In the genomic region with DNA sequence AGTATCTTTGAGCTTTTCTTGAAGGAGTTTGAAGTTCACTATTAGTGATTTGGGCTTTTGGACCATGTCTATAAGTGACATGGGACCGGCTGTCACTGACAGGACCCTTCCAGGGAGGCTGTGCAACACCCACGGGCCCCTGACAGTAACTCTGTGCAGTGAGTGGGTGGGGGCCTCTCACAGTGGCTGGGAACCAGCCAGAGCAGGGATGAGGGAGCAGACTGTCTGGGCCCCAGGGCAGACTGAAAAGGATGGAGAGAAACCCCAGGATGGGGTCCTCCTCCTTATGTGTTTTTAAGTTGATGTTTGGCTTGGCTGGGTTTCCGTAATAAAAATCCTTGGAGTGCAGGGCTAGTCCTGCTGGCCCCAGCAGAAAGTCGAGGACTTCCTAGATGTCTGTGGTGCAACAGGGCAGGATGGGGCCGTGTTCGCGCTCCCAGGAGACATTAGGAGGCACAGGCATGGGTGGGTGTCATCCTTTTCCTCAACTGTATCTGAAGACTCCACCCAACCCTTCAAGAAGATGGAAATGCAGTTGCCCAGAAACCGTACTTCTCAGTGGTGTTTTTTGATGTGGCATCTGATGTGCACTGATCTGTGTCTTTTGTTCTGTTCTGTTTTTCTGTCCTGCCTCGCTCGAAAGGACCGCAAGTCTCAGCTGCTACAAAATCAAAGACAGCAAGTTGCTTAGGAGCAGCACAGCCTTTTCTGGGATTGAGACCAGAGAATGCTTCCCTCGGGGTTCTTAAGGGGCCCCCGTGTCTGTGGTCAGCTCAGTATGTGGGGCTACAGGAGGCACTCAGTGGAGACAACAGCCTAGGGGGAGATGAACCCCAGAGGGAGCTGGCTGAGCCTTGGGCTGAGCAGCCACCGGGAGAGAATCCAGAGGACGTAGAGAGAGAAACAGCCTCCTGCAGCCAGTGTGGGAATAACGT, we compare ENCODE assay signal across 9 cellular contexts. TPM values are rescaled to one million over a fixed set of nuclear protein-coding genes. Genes with fewer than 3 reads are reported as not detected.
A peak's percentile ranks its signal among the peaks of the same experiment; 100 is the strongest.
DNase-seq lines count a peak whose midpoint lies in the region; TF ChIP-seq lines count a peak whose summit lies in the region.
"Had no signal": no experiment of that assay in that cellular context is flagged by ENCODE, and none has a peak within 500 bp of the region (broad histone marks: within the 10 kb centered on the region; RNA-seq: fewer than 3 reads in every experiment).

No MANE protein-coding gene starts in this region.

- H3K9me3 ChIP-seq in KOPT-K1 (ENCODE audit: insufficient read depth, low read length, poor library complexity, severe bottlenecking): no peaks in the 10 kb centered on the region

- H3K4me3 ChIP-seq in GM12865 (ENCODE audit: low read depth, low read length) (no peak overlapping the region), skin epidermis (no peak overlapping the region)

- TF ChIP-seq CTCF in GM12865 (IDR thresholded peaks at IDR 0.05; ENCODE audit: insufficient read depth, low read depth, low read length, missing control alignments): no peak

- peaks cover 84% of the 10 kb centered on the region for H3K36me3 ChIP-seq in KOPT-K1 (ENCODE audit: insufficient read depth, low read length)

- peak; percentile 80 for DNase-seq in GM12865 (ENCODE audit: low read depth)
- peak; percentile 50 for DNase-seq in activated naive CD4-positive, alpha-beta T cell treated with Interleukin-2 at 50 U/mL for 16 hours
- no peak for DNase-seq in NCI-H1417 (lab: John Stamatoyannopoulos, UW)
- DNase-seq in SK-N-DZ (ENCODE audit: low spot score): no peak
- no peak for DNase-seq in EL
- DNase-seq: cortex of kidney, NCI-H1694 had no signal

- H3K27ac ChIP-seq in KOPT-K1 (ENCODE audit: low read depth, low read length, poor library complexity, severe bottlenecking) (peak overlapping the region; percentile 35), skin epidermis (peak overlapping the region in 11 of 21 experiments; percentile 3 to 94 (median 65))

RNA-seq across cellular contexts. Expression of a gene that starts 24.2 kb away (rescaled TPM):
- polyA plus RNA-seq in SK-N-DZ (2014; cell fraction: cytosol; rRNA removed): 26.9 TPM in 2 replicates
- polyA plus RNA-seq in SK-N-DZ (2014; cell fraction: nucleus; rRNA removed): 9.1 and 12.6 TPM in 2 replicates

RNA-seq across cellular contexts. Expression of a gene that starts 55.0 kb away (rescaled TPM):
- 11.8 and 15.7 TPM in 2 replicates for polyA plus RNA-seq in SK-N-DZ (2014; cell fraction: cytosol; rRNA removed)
- 29.5 and 32.0 TPM in 2 replicates for polyA plus RNA-seq in SK-N-DZ (2014; cell fraction: nucleus; rRNA removed)

Comparison
In these comparisons a context has a peak if more than half of its experiments do, and no peak if none do; other contexts are left out.
1. DNase-seq: peak in GM12865 (single experiment) and activated naive CD4-positive, alpha-beta T cell treated with Interleukin-2 at 50 U/mL for 16 hours (single experiment); none in NCI-H1417 (0 of 3), SK-N-DZ (single experiment) and EL (single experiment).